Comparison of ENCODE assay signal across 8 cellular contexts in the genomic region with DNA sequence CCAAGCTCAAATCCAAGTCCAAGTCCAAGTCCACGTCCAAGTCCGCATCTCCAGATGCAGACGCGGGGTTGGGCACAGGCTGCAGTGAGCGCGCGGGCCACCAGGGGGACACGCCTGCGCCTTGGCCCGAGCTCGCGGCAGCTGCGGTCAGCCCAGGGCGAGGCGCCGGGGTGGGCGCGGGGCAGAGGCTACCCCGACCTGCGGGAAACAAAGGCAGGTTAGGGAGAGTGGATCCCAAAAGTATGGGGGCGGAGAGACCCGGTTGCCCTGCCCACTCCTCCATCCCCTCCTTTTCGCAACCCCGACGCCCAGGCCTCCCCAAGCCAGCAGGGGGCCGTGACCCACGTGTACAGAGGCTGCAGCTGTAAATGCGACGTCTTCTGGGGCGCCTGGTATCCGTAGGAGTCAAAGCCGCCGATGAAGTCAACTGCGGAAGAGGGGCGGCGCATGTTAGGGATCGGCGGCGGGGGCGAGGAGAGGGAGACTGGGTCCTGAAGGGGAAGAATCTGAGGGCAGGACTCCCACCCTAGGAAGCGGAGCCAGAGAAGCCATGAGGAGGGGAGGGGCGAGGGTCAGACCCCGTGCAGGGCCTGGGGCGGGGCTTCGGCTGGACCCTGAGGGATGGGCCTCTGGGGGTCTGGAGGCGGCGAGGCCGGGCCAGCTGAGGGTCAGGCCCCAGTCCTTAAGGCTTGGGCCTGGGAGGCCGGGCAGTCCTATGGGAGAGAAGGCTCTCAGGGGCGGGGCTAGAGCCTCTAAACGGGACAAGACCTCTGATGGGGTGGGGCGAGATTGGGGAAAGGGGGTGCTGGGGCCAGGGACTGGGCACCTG. TPM values are rescaled to one million over a fixed set of nuclear protein-coding genes. Genes with fewer than 3 reads are reported as not detected.
DNase-seq lines count a peak whose midpoint lies in the region; ATAC-seq and TF ChIP-seq lines count a peak whose summit lies in the region.

No MANE protein-coding gene starts in this region.

- H3K27ac ChIP-seq in right atrium auricular region: no peak overlapping the region

- no peaks in the 10 kb centered on the region for H3K9me3 Mint-ChIP-seq in activated naive CD8-positive, alpha-beta T cell treated with anti-CD3 and anti-CD28 coated beads, Interleukin-2, amount 10 ng/mL, durations not matched to agents 7 days and 5 days

- no peak overlapping the region for H3K27ac Mint-ChIP-seq in activated naive CD8-positive, alpha-beta T cell treated with anti-CD3 and anti-CD28 coated beads, Interleukin-2, amount 10 ng/mL, durations not matched to agents 7 days and 5 days

- no peaks in the 10 kb centered on the region for H3K36me3 Mint-ChIP-seq in activated naive CD8-positive, alpha-beta T cell treated with anti-CD3 and anti-CD28 coated beads, Interleukin-2, amount 10 ng/mL, durations not matched to agents 7 days and 5 days

- peaks cover 16% of the 10 kb centered on the region for H3K27me3 Mint-ChIP-seq in activated naive CD8-positive, alpha-beta T cell treated with anti-CD3 and anti-CD28 coated beads, Interleukin-2, amount 10 ng/mL, durations not matched to agents 7 days and 5 days

- DNase-seq in 8988T: peak; percentile 72
- DNase-seq in GM19238 (ENCODE audit: insufficient read length, low spot score): peak; percentile 41
- peak; percentile 78 for DNase-seq in OCI-M1 (lab: John Stamatoyannopoulos, UW)
- peak; percentile 78 for DNase-seq in activated naive CD8-positive, alpha-beta T cell treated with anti-CD3 and anti-CD28 coated beads, Interleukin-2, amount 10 ng/mL, durations not matched to agents 7 days and 5 days
- no peak for DNase-seq in right atrium auricular region (ENCODE audit: low spot score)
- no peak for DNase-seq in retinal pigment epithelial cell (ENCODE audit: low read depth)

- peaks cover 5% of the 10 kb centered on the region for H3K4me1 Mint-ChIP-seq in activated naive CD8-positive, alpha-beta T cell treated with anti-CD3 and anti-CD28 coated beads, Interleukin-2, amount 10 ng/mL, durations not matched to agents 7 days and 5 days

- peak overlapping the region; percentile 71 for H3K4me3 Mint-ChIP-seq in activated naive CD8-positive, alpha-beta T cell treated with anti-CD3 and anti-CD28 coated beads, Interleukin-2, amount 10 ng/mL, durations not matched to agents 7 days and 5 days

- H3K4me3 ChIP-seq in right atrium auricular region: peak overlapping the region; percentile 3 to 36
- peak overlapping the region; percentile 14 for H3K4me3 ChIP-seq in retinal pigment epithelial cell (ENCODE audit: low read length)

- no peaks in the 10 kb centered on the region for H3K9me3 ChIP-seq in right atrium auricular region

- H3K36me3 ChIP-seq in right atrium auricular region: no peaks in the 10 kb centered on the region

- peak; percentile 65 for ATAC-seq in activated naive CD8-positive, alpha-beta T cell treated with anti-CD3 and anti-CD28 coated beads, Interleukin-2, amount 10 ng/mL, durations not matched to agents 7 days and 5 days (ENCODE audit: low read depth)
- ATAC-seq in GM21717 (IDR thresholded peaks at IDR 0.05; ENCODE audit: unreplicated experiment) (no peak), GM21786 (IDR thresholded peaks at IDR 0.05; ENCODE audit: unreplicated experiment) (no peak)

- peaks cover 0 to 14% of the 10 kb centered on the region in 2 donors for H3K4me1 ChIP-seq in right atrium auricular region

- no peaks in the 10 kb centered on the region for H3K27me3 ChIP-seq in right atrium auricular region

- TF ChIP-seq CTCF in right atrium auricular region (IDR thresholded peaks at IDR 0.05) (peak; percentile 75 to 86), retinal pigment epithelial cell (conservative IDR thresholded peaks at IDR 0.05; ENCODE audit: low read depth, low read length) (peak; percentile 70)

- POLR2A ChIA-PET in activated naive CD8-positive, alpha-beta T cell treated with anti-CD3 and anti-CD28 coated beads, Interleukin-2, amount 10 ng/mL, durations not matched to agents 7 days and 5 days (lab: Charles Lee): no interaction called here

RNA-seq across cellular contexts. Expression of a gene that starts 58.0 kb away (rescaled TPM):
- total RNA-seq in activated naive CD8-positive, alpha-beta T cell treated with anti-CD3 and anti-CD28 coated beads, Interleukin-2, amount 10 ng/mL, durations not matched to agents 7 days and 5 days: under 1 TPM; 0.57 to 0.97 TPM
- not detected for total RNA-seq in right atrium auricular region

Comparison
In these comparisons a context has a peak if more than half of its experiments do, and no peak if none do; other contexts are left out.
1. DNase-seq: peak in 8988T (single experiment), GM19238 (single experiment), OCI-M1 (single experiment) and activated naive CD8-positive, alpha-beta T cell treated with anti-CD3 and anti-CD28 coated beads, Interleukin-2, amount 10 ng/mL, durations not matched to agents 7 days and 5 days (single experiment); none in right atrium auricular region (single experiment) and retinal pigment epithelial cell (single experiment).